In the genomic region with DNA sequence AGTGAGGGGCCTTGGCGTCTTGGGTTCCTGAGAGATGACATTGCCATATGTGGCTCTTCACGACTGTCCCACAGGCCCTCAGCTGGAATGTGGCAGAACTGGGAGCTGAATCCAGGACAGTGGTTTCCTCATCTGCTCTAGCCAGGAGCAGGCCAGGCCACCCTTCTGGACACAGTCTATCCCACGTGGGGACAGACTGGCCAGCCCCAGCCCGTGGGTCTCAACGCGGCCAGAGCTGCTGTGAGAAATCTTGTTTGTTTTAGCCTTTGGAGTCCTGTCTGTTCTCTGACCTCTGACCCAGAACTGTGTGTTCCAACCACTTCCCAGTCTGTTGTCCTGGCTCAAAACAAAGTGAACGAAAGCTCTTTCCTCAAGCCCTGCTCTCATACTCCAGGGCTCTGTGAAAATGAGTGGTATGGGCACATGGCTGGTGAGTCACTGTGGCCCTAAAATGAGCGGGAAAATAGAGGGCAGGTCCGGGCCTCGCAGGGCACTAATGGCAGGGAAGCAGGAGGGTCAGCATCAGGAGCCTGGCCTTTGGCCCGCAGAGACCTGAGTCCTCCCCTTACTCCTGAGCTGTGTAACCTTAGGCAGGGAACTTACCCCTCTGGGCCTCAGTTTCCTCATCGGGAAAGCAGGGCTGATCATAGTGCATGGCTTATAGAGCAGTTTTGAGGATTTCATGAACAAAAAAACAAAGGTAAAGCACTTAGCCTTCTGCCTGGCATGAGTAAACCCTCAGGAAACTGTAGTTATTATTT, we compare ENCODE assay signal across 1 cellular context.
TF ChIP-seq lines count a peak whose summit lies in the region.

No MANE protein-coding gene starts in this region.

TF ChIP-seq in A549, 52 proteins besides CTCF, POLR2A, EP300 and RAD21 (continued from another document):
- no peak for TF ChIP-seq RCOR1 (IDR thresholded peaks at IDR 0.05; ENCODE audit: low read depth, low read length)
- TF ChIP-seq, protein P1, sequence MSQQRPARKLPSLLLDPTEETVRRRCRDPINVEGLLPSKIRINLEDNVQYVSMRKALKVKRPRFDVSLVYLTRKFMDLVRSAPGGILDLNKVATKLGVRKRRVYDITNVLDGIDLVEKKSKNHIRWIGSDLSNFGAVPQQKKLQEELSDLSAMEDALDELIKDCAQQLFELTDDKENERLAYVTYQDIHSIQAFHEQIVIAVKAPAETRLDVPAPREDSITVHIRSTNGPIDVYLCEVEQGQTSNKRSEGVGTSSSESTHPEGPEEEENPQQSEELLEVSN (IDR thresholded peaks at IDR 0.05; ENCODE audit: borderline replicate concordance, low read depth) = peak; percentile 63; the same call in 1 of the 2 replicates
- no peak for TF ChIP-seq CHD2 (IDR thresholded peaks at IDR 0.05; ENCODE audit: low read length, partially characterized antibody)
- TF ChIP-seq FOSL2 (IDR thresholded peaks at IDR 0.05) = no peak
- TF ChIP-seq FOSL2 (CRISPR knock-in tag; IDR thresholded peaks at IDR 0.05) = peak; percentile 6; the same call in 1 of the 2 replicates
- TF ChIP-seq, protein P2, sequence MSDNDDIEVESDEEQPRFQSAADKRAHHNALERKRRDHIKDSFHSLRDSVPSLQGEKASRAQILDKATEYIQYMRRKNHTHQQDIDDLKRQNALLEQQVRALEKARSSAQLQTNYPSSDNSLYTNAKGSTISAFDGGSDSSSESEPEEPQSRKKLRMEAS (IDR thresholded peaks at IDR 0.05) = 0 out of 2 replicates have a peak, but pooled peaks have one; percentile 29
- TF ChIP-seq, protein P3, sequence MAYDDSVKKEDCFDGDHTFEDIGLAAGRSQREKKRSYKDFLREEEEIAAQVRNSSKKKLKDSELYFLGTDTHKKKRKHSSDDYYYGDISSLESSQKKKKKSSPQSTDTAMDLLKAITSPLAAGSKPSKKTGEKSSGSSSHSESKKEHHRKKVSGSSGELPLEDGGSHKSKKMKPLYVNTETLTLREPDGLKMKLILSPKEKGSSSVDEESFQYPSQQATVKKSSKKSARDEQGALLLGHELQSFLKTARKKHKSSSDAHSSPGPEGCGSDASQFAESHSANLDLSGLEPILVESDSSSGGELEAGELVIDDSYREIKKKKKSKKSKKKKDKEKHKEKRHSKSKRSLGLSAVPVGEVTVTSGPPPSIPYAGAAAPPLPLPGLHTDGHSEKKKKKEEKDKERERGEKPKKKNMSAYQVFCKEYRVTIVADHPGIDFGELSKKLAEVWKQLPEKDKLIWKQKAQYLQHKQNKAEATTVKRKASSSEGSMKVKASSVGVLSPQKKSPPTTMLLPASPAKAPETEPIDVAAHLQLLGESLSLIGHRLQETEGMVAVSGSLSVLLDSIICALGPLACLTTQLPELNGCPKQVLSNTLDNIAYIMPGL (CRISPR knock-in tag; IDR thresholded peaks at IDR 0.05; ENCODE audit: borderline replicate concordance) = no peak
